ENCODE assay signal across 31 cellular contexts in the genomic region with DNA sequence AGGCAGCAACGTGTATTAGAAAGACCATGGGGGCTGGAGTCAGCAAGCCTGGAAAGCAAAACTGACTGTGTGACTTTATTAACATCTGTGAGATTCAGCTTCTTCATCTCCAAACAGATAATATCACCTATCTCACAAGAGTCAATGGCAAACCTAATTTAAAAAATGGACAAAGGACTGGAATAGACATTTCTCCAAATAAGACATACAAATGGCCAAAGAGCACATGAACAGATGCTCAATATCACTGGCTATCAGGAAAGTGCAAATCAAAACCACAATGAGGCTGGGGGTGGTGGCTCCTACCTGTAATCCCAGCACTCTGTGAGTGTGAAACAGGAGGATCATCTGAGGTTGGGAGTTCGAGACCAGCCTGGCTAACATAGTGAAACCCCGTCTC.
A peak's percentile ranks its signal among the peaks of the same experiment; 100 is the strongest.
DNase-seq lines count a peak whose midpoint lies in the region; ATAC-seq and TF ChIP-seq lines count a peak whose summit lies in the region.
"Had no signal": no experiment of that assay in that cellular context is flagged by ENCODE, and none has a peak within 500 bp of the region (broad histone marks: within the 10 kb centered on the region; RNA-seq: fewer than 3 reads in every experiment).

No MANE protein-coding gene starts in this region.

- H3K79me2 ChIP-seq in SK-N-SH (ENCODE audit: insufficient read depth), result peaks cover 24% of the 10 kb centered on the region; the same call in 1 of the 2 replicates
- H3K79me2 ChIP-seq in trophoblast cell (ENCODE audit: control insufficient read depth, insufficient read depth, low read length, poor library complexity), result peaks cover 3% of the 10 kb centered on the region

- no peak overlapping the region for H3K23ac ChIP-seq in trophoblast cell (ENCODE audit: low read length)

- ATAC-seq in SK-N-SH treated with all-trans-retinoic acid at 6 μM for 48 hours, result no peak
- ATAC-seq in HG03378 (IDR thresholded peaks at IDR 0.05; ENCODE audit: unreplicated experiment), result no peak
- ATAC-seq: A549; CD8-positive, alpha-beta T cell had no signal

- no peak overlapping the region for H3K9ac ChIP-seq in SK-N-SH
- H3K9ac ChIP-seq in trophoblast cell (ENCODE audit: low read length), result no peak overlapping the region
- H3K9ac ChIP-seq: BLaER1; BLaER1 treated with 17β-estradiol and CSF1 and Interleukin-3, amounts not matched to agents 10 nM and 100 nM had no signal

- no peaks in the 10 kb centered on the region for H3K27me3 ChIP-seq in SK-N-SH (ENCODE audit: insufficient read depth)
- H3K27me3 ChIP-seq in trophoblast cell (ENCODE audit: insufficient read depth, low read length), result no peaks in the 10 kb centered on the region
- H3K27me3 ChIP-seq: BE2C; BLaER1; BLaER1 treated with 17β-estradiol and CSF1 and Interleukin-3, amounts not matched to agents 10 nM and 100 nM had no signal

- 88% methylated on average over 3 of the region's 3 CpGs for WGBS in SK-N-SH (ENCODE audit: low lambda C conversion rate)
- WGBS in trophoblast cell (ENCODE audit: extremely low coverage, insufficient coverage, insufficient read length), result no CpG with 5 or more reads among the region's 3 CpGs

- no peak overlapping the region for H3K14ac ChIP-seq in trophoblast cell (ENCODE audit: low read length)

- H3K4me3 ChIP-seq in SK-N-SH (ENCODE audit: low read depth in 2 of 2, low read length in 1 of 2) (no peak overlapping the region), trophoblast cell (ENCODE audit: low read depth, low read length) (no peak overlapping the region)
- H3K4me3 ChIP-seq: A549; BLaER1; BLaER1 treated with 17β-estradiol and CSF1 and Interleukin-3, amounts not matched to agents 10 nM and 100 nM had no signal

- H3F3A ChIP-seq in SK-N-SH (replicated peaks; ENCODE audit: insufficient read depth), result peaks cover 18% of the 10 kb centered on the region

- peak overlapping the region; percentile 75 for H2BK12ac ChIP-seq in trophoblast cell (ENCODE audit: low read length)

- no peak for TF ChIP-seq CTCF in SK-N-SH (IDR thresholded peaks at IDR 0.05)

- peaks cover 6 to 35% of the 10 kb centered on the region in 2 experiments; a peak in 3 of 4 replicates for H3K4me1 ChIP-seq in SK-N-SH (ENCODE audit: control insufficient read depth in 1 of 2, insufficient read depth in 2 of 2, low read depth in 1 of 2, low read length in 1 of 2)
- H3K4me1 ChIP-seq in trophoblast cell (ENCODE audit: control insufficient read depth in 1 of 2, insufficient read depth in 2 of 2, low read length in 2 of 2), result peaks cover 8 to 16% of the 10 kb centered on the region in 2 experiments
- H3K4me1 ChIP-seq: A549, Caco-2 had no signal

- no peak overlapping the region for H2BK5ac ChIP-seq in trophoblast cell (ENCODE audit: low read depth, low read length, poor library complexity)

- POLR2A ChIA-PET in SK-N-SH (lab: Yijun Ruan, JAX), result no interaction called here

- no peak overlapping the region for H3K4me2 ChIP-seq in SK-N-SH
- H3K4me2 ChIP-seq in trophoblast cell (ENCODE audit: low read length), result no peak overlapping the region
- H3K4me2 ChIP-seq: A549, BLaER1 had no signal

- no peaks in the 10 kb centered on the region for H4K20me1 ChIP-seq in SK-N-SH (ENCODE audit: insufficient read depth)

- peak in 1 of 2 experiments; percentile 72; a peak in 2 of 4 replicates for TF ChIP-seq EP300 in SK-N-SH (IDR thresholded peaks at IDR 0.05; ENCODE audit: borderline replicate concordance in 1 of 2, low read depth in 1 of 2, low read length in 1 of 2)

- DNase-seq in SK-N-SH (no peak), SK-N-DZ (ENCODE audit: low spot score) (peak; percentile 91), trophoblast cell (no peak), posterior cingulate gyrus (no peak)
- DNase-seq: 8988T; ACHN; AML-193; BE2C; C1 segment of cervical spinal cord; Caco-2; Calu3; CD4-positive, alpha-beta memory T cell; CD4-positive, alpha-beta T cell; CD4-positive, CD25-positive, alpha-beta regulatory T cell; CD8-positive, alpha-beta memory T cell; CD8-positive, alpha-beta T cell; COR-L47; DMS 273 treated with DMSO at 0.1 percent for 48 hours; DMS153; DMS53; DMS79; DMS79 treated with DMSO at 0.1 percent for 48 hours; DND-41; EL had no signal

- peaks cover 9% of the 10 kb centered on the region; the same call in 1 of the 2 replicates for H3K9me3 ChIP-seq in SK-N-SH
- H3K9me3 ChIP-seq in trophoblast cell (ENCODE audit: insufficient read depth, low read depth, low read length), result no peaks in the 10 kb centered on the region
- H3K9me3 ChIP-seq: BE2C had no signal

- H3K4ac ChIP-seq in trophoblast cell (ENCODE audit: low read depth, low read length), result no peak overlapping the region

- no peak overlapping the region for H2BK120ac ChIP-seq in trophoblast cell (ENCODE audit: insufficient read depth, low read length, poor library complexity)

- peak overlapping the region; percentile 67 for H2AK5ac ChIP-seq in trophoblast cell (ENCODE audit: low read length)

- H3K36me3 ChIP-seq in SK-N-SH (replicated peaks in 1 of 2; ENCODE audit: control insufficient read depth in 1 of 2, insufficient read depth in 2 of 2, low read length in 1 of 2), result peaks cover 0 to 15% of the 10 kb centered on the region in 2 experiments
- no peaks in the 10 kb centered on the region for H3K36me3 ChIP-seq in trophoblast cell (ENCODE audit: control insufficient read depth in 1 of 2, insufficient read depth in 2 of 2, low read length in 2 of 2)

- peak overlapping the region; percentile 6 for H3K18ac ChIP-seq in trophoblast cell (ENCODE audit: low read length)

- H2AFZ ChIP-seq in SK-N-SH (ENCODE audit: low read depth) (no peak overlapping the region), trophoblast cell (ENCODE audit: insufficient read depth, low read length, poor library complexity) (no peak overlapping the region)

- intact Hi-C loops in posterior cingulate gyrus (cut with DNase I), result no loop called here

- no peak overlapping the region for H4K12ac ChIP-seq in trophoblast cell (ENCODE audit: low read depth, low read length)

- peak overlapping the region; percentile 29 for H4K91ac ChIP-seq in trophoblast cell (ENCODE audit: low read depth, low read length)

- H3K27ac ChIP-seq in SK-N-SH (ENCODE audit: low read depth in 2 of 2, low read length in 1 of 2) (peak overlapping the region in 1 of 2 experiments; percentile 34; a peak in 1 of 4 replicates), trophoblast cell (ENCODE audit: low read depth, low read length) (no peak overlapping the region)
- H3K27ac ChIP-seq: 22Rv1; A549; BLaER1; BLaER1 treated with 17β-estradiol and CSF1 and Interleukin-3, amounts not matched to agents 10 nM and 100 nM; C4-2B had no signal

- no peak for TF ChIP-seq RAD21 in SK-N-SH (IDR thresholded peaks at IDR 0.05; ENCODE audit: low read length)

- no peaks in the 10 kb centered on the region for H3K9me2 ChIP-seq in SK-N-SH

- CTCF ChIA-PET in SK-N-SH (lab: Yijun Ruan, JAX), result interaction anchor here (20.1 to 29.3 kb wide), 3 partner anchors 44 to 66 kb away, joined by 321 to 637 read pairs (median 625); a partner anchor contains a TSS

- H4K8ac ChIP-seq in trophoblast cell (ENCODE audit: low read depth, low read length), result no peak overlapping the region

- H3K79me1 ChIP-seq in trophoblast cell (ENCODE audit: low read length), result peaks cover 13% of the 10 kb centered on the region

TF ChIP-seq in SK-N-SH, 30 proteins besides CTCF, POLR2A, EP300 and RAD21:
- TF ChIP-seq MXI1 (IDR thresholded peaks at IDR 0.05; ENCODE audit: low read depth, low read length), result no peak
- TF ChIP-seq SIN3A (IDR thresholded peaks at IDR 0.05; ENCODE audit: borderline replicate concordance, low read depth, low read length), result no peak
- TF ChIP-seq GATA2 (CRISPR knock-in tag; IDR thresholded peaks at IDR 0.05), result peak; percentile 40; the same call in 1 of the 2 replicates
TF ChIP-seq in SK-N-SH: peak in this region for 1.

TF ChIP-seq in SK-N-SH treated with all-trans-retinoic acid at 6 μM for 48 hours, 23 proteins besides CTCF, POLR2A, EP300 and RAD21 (continues in another document):
- TF ChIP-seq, protein P1, sequence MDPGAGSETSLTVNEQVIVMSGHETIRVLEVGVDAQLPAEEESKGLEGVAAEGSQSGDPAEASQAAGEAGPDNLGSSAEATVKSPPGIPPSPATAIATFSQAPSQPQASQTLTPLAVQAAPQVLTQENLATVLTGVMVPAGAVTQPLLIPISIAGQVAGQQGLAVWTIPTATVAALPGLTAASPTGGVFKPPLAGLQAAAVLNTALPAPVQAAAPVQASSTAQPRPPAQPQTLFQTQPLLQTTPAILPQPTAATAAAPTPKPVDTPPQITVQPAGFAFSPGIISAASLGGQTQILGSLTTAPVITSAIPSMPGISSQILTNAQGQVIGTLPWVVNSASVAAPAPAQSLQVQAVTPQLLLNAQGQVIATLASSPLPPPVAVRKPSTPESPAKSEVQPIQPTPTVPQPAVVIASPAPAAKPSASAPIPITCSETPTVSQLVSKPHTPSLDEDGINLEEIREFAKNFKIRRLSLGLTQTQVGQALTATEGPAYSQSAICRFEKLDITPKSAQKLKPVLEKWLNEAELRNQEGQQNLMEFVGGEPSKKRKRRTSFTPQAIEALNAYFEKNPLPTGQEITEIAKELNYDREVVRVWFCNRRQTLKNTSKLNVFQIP (CRISPR knock-in tag; IDR thresholded peaks at IDR 0.05; ENCODE audit: borderline replicate concordance, low read depth), result no peak
- TF ChIP-seq ZNF8 (CRISPR knock-in tag; IDR thresholded peaks at IDR 0.05) (no peak), TOX (CRISPR knock-in tag; IDR thresholded peaks at IDR 0.05; ENCODE audit: borderline replicate concordance) (no peak), TCF4 (CRISPR knock-in tag; IDR thresholded peaks at IDR 0.05; ENCODE audit: borderline replicate concordance) (no peak)
- TF ChIP-seq, protein P2, sequence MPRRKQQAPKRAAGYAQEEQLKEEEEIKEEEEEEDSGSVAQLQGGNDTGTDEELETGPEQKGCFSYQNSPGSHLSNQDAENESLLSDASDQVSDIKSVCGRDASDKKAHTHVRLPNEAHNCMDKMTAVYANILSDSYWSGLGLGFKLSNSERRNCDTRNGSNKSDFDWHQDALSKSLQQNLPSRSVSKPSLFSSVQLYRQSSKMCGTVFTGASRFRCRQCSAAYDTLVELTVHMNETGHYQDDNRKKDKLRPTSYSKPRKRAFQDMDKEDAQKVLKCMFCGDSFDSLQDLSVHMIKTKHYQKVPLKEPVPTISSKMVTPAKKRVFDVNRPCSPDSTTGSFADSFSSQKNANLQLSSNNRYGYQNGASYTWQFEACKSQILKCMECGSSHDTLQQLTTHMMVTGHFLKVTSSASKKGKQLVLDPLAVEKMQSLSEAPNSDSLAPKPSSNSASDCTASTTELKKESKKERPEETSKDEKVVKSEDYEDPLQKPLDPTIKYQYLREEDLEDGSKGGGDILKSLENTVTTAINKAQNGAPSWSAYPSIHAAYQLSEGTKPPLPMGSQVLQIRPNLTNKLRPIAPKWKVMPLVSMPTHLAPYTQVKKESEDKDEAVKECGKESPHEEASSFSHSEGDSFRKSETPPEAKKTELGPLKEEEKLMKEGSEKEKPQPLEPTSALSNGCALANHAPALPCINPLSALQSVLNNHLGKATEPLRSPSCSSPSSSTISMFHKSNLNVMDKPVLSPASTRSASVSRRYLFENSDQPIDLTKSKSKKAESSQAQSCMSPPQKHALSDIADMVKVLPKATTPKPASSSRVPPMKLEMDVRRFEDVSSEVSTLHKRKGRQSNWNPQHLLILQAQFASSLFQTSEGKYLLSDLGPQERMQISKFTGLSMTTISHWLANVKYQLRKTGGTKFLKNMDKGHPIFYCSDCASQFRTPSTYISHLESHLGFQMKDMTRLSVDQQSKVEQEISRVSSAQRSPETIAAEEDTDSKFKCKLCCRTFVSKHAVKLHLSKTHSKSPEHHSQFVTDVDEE (CRISPR knock-in tag; IDR thresholded peaks at IDR 0.05), result no peak
